In the genomic region with DNA sequence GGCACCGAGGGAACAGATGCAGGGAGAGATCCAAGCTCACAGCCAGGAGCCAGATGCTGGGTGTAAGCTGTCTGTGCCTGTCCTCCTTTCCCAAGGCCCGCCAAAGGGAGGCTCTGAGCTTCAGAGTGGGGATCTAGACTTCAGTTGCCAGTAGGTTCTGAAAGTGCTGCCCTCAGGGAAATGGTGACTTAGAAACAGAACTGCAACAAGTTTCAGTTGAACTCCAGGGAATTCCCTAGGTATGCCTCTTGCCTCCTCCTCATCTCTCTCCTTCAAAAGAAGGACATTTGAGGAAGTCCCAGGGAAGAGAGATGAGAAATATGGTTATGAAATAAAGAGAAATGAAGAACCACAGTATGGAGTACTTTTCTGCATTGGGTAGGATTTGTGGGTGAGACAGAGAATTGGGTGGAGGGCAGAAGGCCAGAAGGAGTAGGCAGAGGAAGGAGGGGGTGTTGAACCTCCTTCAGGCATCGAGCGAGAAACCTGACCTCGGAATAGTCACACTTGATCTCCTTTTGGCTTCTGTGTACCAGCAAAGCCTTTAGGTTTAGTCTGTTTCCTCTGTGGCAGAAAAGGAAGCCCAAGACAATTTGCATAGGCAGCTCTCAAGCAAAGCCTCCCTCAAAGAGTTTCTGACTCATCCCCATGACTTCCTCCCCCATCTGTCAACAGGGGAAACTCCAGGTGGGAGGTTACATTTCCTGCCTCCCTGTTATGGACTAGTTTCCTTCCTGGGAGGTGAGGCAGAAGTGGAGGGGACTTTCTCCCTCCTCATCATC, we compare ENCODE assay signal across 8 cellular contexts. TPM values are rescaled to one million over a fixed set of nuclear protein-coding genes. Genes with fewer than 3 reads are reported as not detected.
A peak's percentile ranks its signal among the peaks of the same experiment; 100 is the strongest.
DNase-seq lines count a peak whose midpoint lies in the region; ATAC-seq and FAIRE-seq lines count a peak whose summit lies in the region.

No MANE protein-coding gene starts in this region.

- no peak overlapping the region for H3K4me3 ChIP-seq in skin epidermis

- DNase-seq in 8988T, result peak; percentile 44
- DNase-seq in GM18507 (ENCODE audit: extremely low spot score, insufficient read length, low read depth), result peak; percentile 71
- DNase-seq in NCI-H526 (lab: John Stamatoyannopoulos, UW), result peak; percentile 9 to 50
- peak; percentile 35 for DNase-seq in activated CD8-positive, alpha-beta memory T cell treated with anti-CD3 and anti-CD28 coated beads, Interleukin-2, amount 50 U/mL, for 1 hour (ENCODE audit: extremely low read depth)
- peak; percentile 62 for DNase-seq in fibroblast of peridontal ligament (ENCODE audit: extremely low read depth)
- DNase-seq in posterior vena cava (ENCODE audit: low spot score), result no peak

- ATAC-seq in HG02938 (IDR thresholded peaks at IDR 0.05; ENCODE audit: unreplicated experiment), result peak; percentile 94

- peak overlapping the region in 19 of 21 experiments; percentile 36 to 89 (median 65) for H3K27ac ChIP-seq in skin epidermis

- intact Hi-C loops in posterior vena cava (cut with DNase I), result no loop called here

- FAIRE-seq in GM18507 (lab: Jason Lieb, UNC), result peak; percentile 99

RNA-seq across cellular contexts. Expression of a gene that starts 45.7 kb away (rescaled TPM):
- 1 to 10 TPM; 3.2 to 4.3 TPM for total RNA-seq in posterior vena cava
